In the genomic region with DNA sequence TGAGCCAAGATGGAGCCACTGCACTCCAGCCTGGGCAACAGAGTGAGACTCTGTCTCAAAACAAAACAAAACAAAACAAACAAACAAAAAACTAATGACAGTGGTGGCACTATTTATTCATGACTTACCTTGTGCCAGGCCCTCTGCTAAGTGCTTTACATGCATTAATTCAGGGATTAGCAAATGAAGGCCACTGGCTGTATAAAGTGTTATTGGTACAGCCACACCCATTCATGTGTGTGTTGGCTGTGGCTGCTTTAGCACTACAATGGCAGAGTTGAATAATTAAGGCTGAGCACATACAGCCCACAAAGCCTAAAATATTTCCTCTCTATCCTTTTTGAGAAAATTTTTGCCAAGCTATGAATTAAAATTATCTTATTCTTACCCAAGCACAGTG, we compare ENCODE assay signal across 29 cellular contexts.
"Had no signal": no experiment of that assay in that cellular context is flagged by ENCODE, and none has a peak within 500 bp of the region (broad histone marks: within the 10 kb centered on the region; RNA-seq: fewer than 3 reads in every experiment).

No MANE protein-coding gene starts in this region.

- H3K9me3 ChIP-seq: ascending aorta, colonic mucosa had no signal

- H3K4me3 ChIP-seq: ascending aorta, cardiac muscle cell, colonic mucosa had no signal

- H3K4me1 ChIP-seq: ascending aorta, colonic mucosa had no signal

- H3K27ac ChIP-seq: ascending aorta, cardiac muscle cell, colonic mucosa, WERI-Rb-1 had no signal

- H3K27me3 ChIP-seq: ascending aorta, cardiac muscle cell, colonic mucosa had no signal

- H3K36me3 ChIP-seq: ascending aorta, cardiac muscle cell, colonic mucosa, WERI-Rb-1 had no signal

- DNase-seq: activated CD4-positive, alpha-beta memory T cell treated with anti-CD3 and anti-CD28 coated beads, Interleukin-2, amount 10 ng/mL, durations not matched to agents 7 days and 5 days; activated CD4-positive, alpha-beta T cell treated with anti-CD3 and anti-CD28 coated beads for 1 hour; activated CD4-positive, alpha-beta T cell treated with anti-CD3 and anti-CD28 coated beads for 36 hours; activated CD4-positive, alpha-beta T cell treated with anti-CD3 and anti-CD28 coated beads for 48 hours; activated CD4-positive, alpha-beta T cell treated with anti-CD3 and anti-CD28 coated beads, Interleukin-2, amount 10 ng/mL, durations not matched to agents 7 days and 5 days; activated CD4-positive, alpha-beta T cell treated with anti-CD3 and anti-CD28 coated beads, Interleukin-2, amount 50 U/mL, for 48 hours; activated CD4-positive, CD25-positive, alpha-beta regulatory T cell; activated CD8-positive, alpha-beta memory T cell treated with anti-CD3 and anti-CD28 coated beads for 24 hours; activated CD8-positive, alpha-beta memory T cell treated with anti-CD3 and anti-CD28 coated beads, Interleukin-2, amount 10 ng/mL, durations not matched to agents 7 days and 5 days; activated CD8-positive, alpha-beta memory T cell treated with anti-CD3 and anti-CD28 coated beads, Interleukin-2, amount 50 U/mL, for 48 hours; activated CD8-positive, alpha-beta T cell treated with anti-CD3 and anti-CD28 coated beads, Interleukin-2, amount 10 ng/mL, durations not matched to agents 7 days and 5 days; activated effector memory CD4-positive, alpha-beta T cell treated with Interleukin-2 at 50 U/mL for 16 hours; activated gamma-delta T cell; activated naive CD4-positive, alpha-beta T cell treated with anti-CD3 and anti-CD28 coated beads, Interleukin-2, amount 10 ng/mL, durations not matched to agents 7 days and 5 days; activated naive CD4-positive, alpha-beta T cell treated with Interleukin-2 at 50 U/mL for 16 hours; activated naive CD8-positive, alpha-beta T cell treated with anti-CD3 and anti-CD28 coated beads, Interleukin-2, amount 10 ng/mL, durations not matched to agents 7 days and 5 days; activated naive CD8-positive, alpha-beta T cell treated with anti-CD3 and anti-CD28 coated beads, Interleukin-2, amount 50 U/mL, for 24 hours; activated T-cell treated with anti-CD3 and anti-CD28 coated beads, Interleukin-2, amount 50 U/mL, for 24 hours; activated T-cell treated with anti-CD3 and anti-CD28 coated beads, Interleukin-2, amount 50 U/mL, for 48 hours; amygdala; anterior cingulate cortex; caudate nucleus; cerebellar nuclear complex; colonic mucosa; T-helper 2 cell; T-helper 9 cell; WERI-Rb-1 had no signal
